Comparison of ENCODE assay signal across 8 cellular contexts in the genomic region with DNA sequence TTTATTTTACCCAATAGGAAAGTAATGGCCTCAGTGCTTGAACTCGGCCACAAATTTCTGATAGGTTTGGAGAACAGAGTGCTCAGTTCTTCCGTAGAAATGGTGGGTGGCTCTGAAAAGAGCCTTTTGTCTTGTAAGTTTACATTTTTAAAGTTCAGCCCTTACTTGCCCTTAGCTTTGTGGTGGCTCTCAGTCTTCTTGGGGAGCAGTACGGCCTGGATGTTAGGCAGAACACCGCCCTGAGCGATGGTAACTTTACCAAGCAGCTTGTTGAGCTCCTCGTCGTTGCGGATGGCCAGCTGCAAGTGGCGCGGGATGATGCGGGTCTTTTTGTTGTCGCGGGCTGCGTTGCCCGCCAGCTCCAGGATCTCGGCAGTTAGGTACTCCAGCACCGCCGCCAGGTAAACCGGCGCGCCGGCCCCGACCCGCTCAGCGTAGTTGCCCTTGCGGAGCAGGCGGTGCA. TPM values are rescaled to one million over a fixed set of nuclear protein-coding genes. Genes with fewer than 3 reads are reported as not detected.
DNase-seq lines count a peak whose midpoint lies in the region; ATAC-seq and TF ChIP-seq lines count a peak whose summit lies in the region.

No MANE protein-coding gene starts in this region.

- H3K27me3 ChIP-seq in HUES6 (ENCODE audit: control insufficient read depth, insufficient read depth, low read length), result no peaks in the 10 kb centered on the region
- no peaks in the 10 kb centered on the region for H3K27me3 ChIP-seq in mammary epithelial cell (ENCODE audit: insufficient read depth, low read length)
- H3K27me3 ChIP-seq in mucosa of stomach (ENCODE audit: control insufficient read depth, insufficient read depth, low read length), result no peaks in the 10 kb centered on the region

- no peaks in the 10 kb centered on the region for H4K20me1 ChIP-seq in mammary epithelial cell (ENCODE audit: insufficient read depth, low read length)

- H3K36me3 Mint-ChIP-seq in immature natural killer cell, result peaks cover 0 to 4% (median 0%) of the 10 kb centered on the region in 3 donors

- H3K36me3 ChIP-seq in HUES6 (ENCODE audit: control insufficient read depth, insufficient read depth, low read length) (no peaks in the 10 kb centered on the region), mammary epithelial cell (ENCODE audit: insufficient read depth, low read length) (no peaks in the 10 kb centered on the region), mucosa of stomach (ENCODE audit: control insufficient read depth, insufficient read depth, low read length) (no peaks in the 10 kb centered on the region)

- H3K27me3 Mint-ChIP-seq in immature natural killer cell (ENCODE audit: low read depth in 3 of 3), result peaks cover 22 to 34% (median 29%) of the 10 kb centered on the region in 3 donors

- H3K79me2 ChIP-seq in mammary epithelial cell (ENCODE audit: insufficient read depth, low read length), result peaks cover 3% of the 10 kb centered on the region

- H3K4me2 ChIP-seq in mammary epithelial cell (ENCODE audit: insufficient read depth, low read depth, low read length), result peak overlapping the region; percentile 81

- H3K4me1 Mint-ChIP-seq in immature natural killer cell, result peaks cover 30 to 42% of the 10 kb centered on the region in 2 donors

- DNase-seq in AG09309 (ENCODE audit: low read depth), result no peak
- no peak for DNase-seq in mammary epithelial cell
- DNase-seq in NCI-H2029 treated with DMSO at 0.1 percent for 48 hours (lab: John Stamatoyannopoulos, UW), result no peak
- DNase-seq in immature natural killer cell, result no peak

- H3K4me3 Mint-ChIP-seq in immature natural killer cell, result no peak overlapping the region

- in situ Hi-C loops in mammary epithelial cell (cut with MboI; ENCODE audit: low sequenced_read_pairs in 2 of 2), result loop anchor here (5.0 to 25.0 kb wide), 4 partner anchors 75 to 730 kb away; a partner anchor contains a TSS

- peaks cover 22% of the 10 kb centered on the region for H3K4me1 ChIP-seq in HUES6 (ENCODE audit: control insufficient read depth, insufficient read depth, low read length)
- peaks cover 11% of the 10 kb centered on the region for H3K4me1 ChIP-seq in mammary epithelial cell (ENCODE audit: insufficient read depth, low read length)
- peaks cover 8% of the 10 kb centered on the region for H3K4me1 ChIP-seq in mucosa of stomach (ENCODE audit: control insufficient read depth, insufficient read depth, low read length)

- no peak for ATAC-seq in GM19397 (IDR thresholded peaks at IDR 0.05; ENCODE audit: unreplicated experiment)
- ATAC-seq in GM21576 (IDR thresholded peaks at IDR 0.05; ENCODE audit: unreplicated experiment), result no peak

- H3K27ac ChIP-seq in HUES6 (ENCODE audit: low read depth, low read length) (peak overlapping the region; percentile 96), mammary epithelial cell (ENCODE audit: insufficient read depth, low read depth, low read length) (peak overlapping the region; percentile 55)

- TSS peak; percentile 87 for BruUV-seq in mammary epithelial cell (replicated peaks; lab: Mats Ljungman, UMichigan)

- dilution Hi-C loops in mammary epithelial cell (cut with HindIII; ENCODE audit: low sequenced_read_pairs), result loop anchor here (5.0 to 25.0 kb wide), 2 partner anchors 70 to 755 kb away; a partner anchor contains a TSS

- CTCF ChIA-PET in mammary epithelial cell (lab: Charles Lee; ENCODE audit: low non-redundant PET), result interaction anchor here (0.5 kb wide), 1 partner anchor 72 kb away, joined by 4 read pairs; no protein-coding TSS in a partner anchor

- H3K9me3 ChIP-seq in HUES6 (ENCODE audit: control insufficient read depth, insufficient read depth, low read depth, low read length) (no peaks in the 10 kb centered on the region), mammary epithelial cell (replicated peaks; ENCODE audit: insufficient read depth, low read length) (no peaks in the 10 kb centered on the region), mucosa of stomach (ENCODE audit: control insufficient read depth, low read length) (no peaks in the 10 kb centered on the region)

- WGBS in mammary epithelial cell (ENCODE audit: low coverage, missing lambda C conversion rate), result 2% methylated on average over 8 of the region's 27 CpGs

- H3K4me3 ChIP-seq in AG09309 (ENCODE audit: control insufficient read depth, low read depth, low read length), result peak overlapping the region; percentile 44
- H3K4me3 ChIP-seq in HUES6 (ENCODE audit: low read depth, low read length), result peak overlapping the region; percentile 78
- peak overlapping the region; percentile 59 to 65 (median 62) for H3K4me3 ChIP-seq in mammary epithelial cell (replicated peaks in 1 of 3; ENCODE audit: insufficient read depth in 1 of 3, low read depth in 2 of 3, low read length in 3 of 3)
- H3K4me3 ChIP-seq in mucosa of stomach (ENCODE audit: low read length), result peak overlapping the region; percentile 94

- H3K27ac Mint-ChIP-seq in immature natural killer cell, result no peak overlapping the region

- intact Hi-C loops in mammary epithelial cell (cut with micrococcal nuclease), result loop anchor here (1.0 to 5.0 kb wide), 2 partner anchors 20 to 745 kb away; a partner anchor contains a TSS

- H3K9me3 Mint-ChIP-seq in immature natural killer cell, result no peaks in the 10 kb centered on the region

- no peak overlapping the region for H2AFZ ChIP-seq in mammary epithelial cell (ENCODE audit: low read depth, low read length)

- TF ChIP-seq CTCF in AG09309 (IDR thresholded peaks at IDR 0.05; ENCODE audit: control insufficient read depth, insufficient read depth, low read depth, low read length, missing control alignments), result no peak
- no peak for TF ChIP-seq CTCF in mammary epithelial cell (conservative IDR thresholded peaks at IDR 0.05 in 1 of 2, IDR thresholded peaks at IDR 0.05 in 1 of 2; ENCODE audit: extremely low read depth in 1 of 2, insufficient read depth in 1 of 2, low read depth in 1 of 2, low read length in 2 of 2)

- H3K9ac ChIP-seq in HUES6 (ENCODE audit: low read length) (peak overlapping the region; percentile 99), mammary epithelial cell (ENCODE audit: insufficient read depth, low read length) (peak overlapping the region; percentile 68), mucosa of stomach (ENCODE audit: low read length) (peak overlapping the region; percentile 89)

RNA-seq across cellular contexts. Expression of gene OR2B2, which starts 19.6 kb away (rescaled TPM):
- total RNA-seq in mammary epithelial cell, result not detected
- not detected for polyA plus RNA-seq in mammary epithelial cell
- polyA minus RNA-seq in mammary epithelial cell, result not detected
- polyA plus RNA-seq in immature natural killer cell, result not detected

Comparison
In these comparisons a context has a peak if more than half of its experiments do, and no peak if none do; other contexts are left out.
1. H3K4me3 ChIP-seq: peak in every context shown above with its lines; median percentile 94 in mucosa of stomach; 78 in HUES6; 62 in mammary epithelial cell; 44 in AG09309.